Comparison of ENCODE assay signal across 26 cellular contexts in genomic region chr3:174159629-174160028, GRCh38.
A peak's percentile ranks its signal among the peaks of the same experiment; 100 is the strongest.
DNase-seq lines count a peak whose midpoint lies in the region; ATAC-seq, FAIRE-seq and TF ChIP-seq lines count a peak whose summit lies in the region.
"Had no signal": no experiment of that assay in that cellular context is flagged by ENCODE, and none has a peak within 500 bp of the region (broad histone marks: within the 10 kb centered on the region; RNA-seq: fewer than 3 reads in every experiment).

No MANE protein-coding gene starts in this region.

- intact Hi-C loops in right cardiac atrium (cut with DNase I) = no loop called here
- intact Hi-C loops in sigmoid colon (cut with DNase I) = no loop called here

- H3K27me3 ChIP-seq in HUES48 (ENCODE audit: control insufficient read depth, insufficient read depth, low read length) (no peaks in the 10 kb centered on the region), endodermal cell (ENCODE audit: control insufficient read depth, insufficient read depth, low read length, poor library complexity, severe bottlenecking) (no peaks in the 10 kb centered on the region), neural cell (ENCODE audit: insufficient read depth, low read depth, low read length) (no peaks in the 10 kb centered on the region), right cardiac atrium (ENCODE audit: control insufficient read depth, insufficient read depth) (no peaks in the 10 kb centered on the region), sigmoid colon (no peaks in the 10 kb centered on the region)
- H3K27me3 ChIP-seq: SJSA1 had no signal

- peaks cover 1% of the 10 kb centered on the region for H3K36me3 Mint-ChIP-seq in endodermal cell (ENCODE audit: low read depth)
- H3K36me3 Mint-ChIP-seq: CD8-positive, alpha-beta T cell; T-cell had no signal

- H3K36me3 ChIP-seq in HUES48 (ENCODE audit: control insufficient read depth, insufficient read depth, low read length) = no peaks in the 10 kb centered on the region
- no peaks in the 10 kb centered on the region for H3K36me3 ChIP-seq in endodermal cell (ENCODE audit: control insufficient read depth, insufficient read depth, low read length)
- H3K36me3 ChIP-seq in neural cell (ENCODE audit: insufficient read depth, low read length) = no peaks in the 10 kb centered on the region
- H3K36me3 ChIP-seq in sigmoid colon = no peaks in the 10 kb centered on the region
- H3K36me3 ChIP-seq: SJSA1 had no signal

- 26 to 33% methylated on average over 1 to 4 of the region's 4 CpGs for WGBS in endodermal cell (ENCODE audit: insufficient coverage in 1 of 2, insufficient read length in 1 of 2), 2 experiments
- WGBS in right cardiac atrium = 78% methylated on average over 4 of the region's 4 CpGs
- 61 to 81% methylated on average over 4 of the region's 4 CpGs for WGBS in sigmoid colon, 2 donors

- no peak overlapping the region for H3K27ac Mint-ChIP-seq in endodermal cell
- H3K27ac Mint-ChIP-seq: B cell; CD8-positive, alpha-beta T cell; T-cell had no signal

- no peak overlapping the region; the same call in 1 of the 2 replicates for H3K4me3 ChIP-seq in HUES48 (ENCODE audit: low read depth, low read length)
- H3K4me3 ChIP-seq in endodermal cell (ENCODE audit: low read length) = peak overlapping the region; percentile 28
- peak overlapping the region; percentile 6 for H3K4me3 ChIP-seq in neural cell (ENCODE audit: low read length)
- no peak overlapping the region for H3K4me3 ChIP-seq in right cardiac atrium (ENCODE audit: low read length)
- no peak overlapping the region for H3K4me3 ChIP-seq in sigmoid colon
- H3K4me3 ChIP-seq: PC-9, SJSA1 had no signal

- no peaks in the 10 kb centered on the region for H4K20me1 ChIP-seq in neural cell (ENCODE audit: insufficient read depth)

- H3F3A ChIP-seq in neural cell (ENCODE audit: insufficient read depth, low read length, poor library complexity, severe bottlenecking) = no peaks in the 10 kb centered on the region

- H3K9ac ChIP-seq in HUES48 (ENCODE audit: low read depth, low read length) (no peak overlapping the region), endodermal cell (ENCODE audit: extremely low read depth, low read length, poor library complexity, severe bottlenecking) (no peak overlapping the region), neural cell (ENCODE audit: low read length) (no peak overlapping the region)

- H3K9me3 ChIP-seq in HUES48 (ENCODE audit: control insufficient read depth, insufficient read depth, low read length) (peaks cover 12% of the 10 kb centered on the region; the same call in 1 of the 2 replicates), endodermal cell (ENCODE audit: control insufficient read depth, low read length) (peaks cover 12% of the 10 kb centered on the region), neural cell (ENCODE audit: low read length) (peaks cover 5% of the 10 kb centered on the region), right cardiac atrium (ENCODE audit: control insufficient read depth, low read length) (no peaks in the 10 kb centered on the region), sigmoid colon (peaks cover 0 to 6% (median 2%) of the 10 kb centered on the region in 4 donors)
- H3K9me3 ChIP-seq: SJSA1 had no signal

- peak; percentile 95 for FAIRE-seq in G401.6 (lab: Jason Lieb, UNC)
- FAIRE-seq: H1, HepG2 had no signal

- H3K9me3 Mint-ChIP-seq in endodermal cell = peaks cover 23% of the 10 kb centered on the region

- no peaks in the 10 kb centered on the region for H3K79me2 ChIP-seq in neural cell (replicated peaks; ENCODE audit: insufficient read depth, low read length)

- no peaks in the 10 kb centered on the region for H3K27me3 Mint-ChIP-seq in endodermal cell (ENCODE audit: insufficient read depth)
- H3K27me3 Mint-ChIP-seq: B cell, T-cell had no signal

- peak overlapping the region; percentile 14 for H3K27ac ChIP-seq in HUES48 (ENCODE audit: low read depth, low read length)
- H3K27ac ChIP-seq in endodermal cell (ENCODE audit: low read depth, low read length) = peak overlapping the region; percentile 1
- no peak overlapping the region for H3K27ac ChIP-seq in neural cell (ENCODE audit: low read length)
- no peak overlapping the region for H3K27ac ChIP-seq in right cardiac atrium (ENCODE audit: low read length)
- H3K27ac ChIP-seq in sigmoid colon = no peak overlapping the region
- H3K27ac ChIP-seq: C4-2B, PC-9, SJSA1 had no signal

- TF ChIP-seq EP300 in neural cell (conservative IDR thresholded peaks at IDR 0.05; ENCODE audit: poor library complexity, severe bottlenecking) (no peak), sigmoid colon (IDR thresholded peaks at IDR 0.05) (no peak)

- TF ChIP-seq CTCF in endodermal cell (conservative IDR thresholded peaks at IDR 0.05) = no peak
- TF ChIP-seq CTCF in neural cell (IDR thresholded peaks at IDR 0.05; ENCODE audit: poor library complexity, severe bottlenecking) = no peak
- no peak for TF ChIP-seq CTCF in sigmoid colon (IDR thresholded peaks at IDR 0.05)

- DNase-seq in endodermal cell (no peak), right cardiac atrium (no peak), sigmoid colon (no peak)
- DNase-seq: Caco-2; CD8-positive, alpha-beta T cell; Karpas-422; NCI-H1092; NCI-H1417 treated with DMSO at 0.1 percent for 48 hours; NCI-H1694 treated with DMSO at 0.1 percent for 48 hours; NCI-H2081; NCI-H2171 treated with DMSO at 0.1 percent for 48 hours; NCI-H446; NCI-H524 treated with DMSO at 0.1 percent for 48 hours; PC-9; T-cell had no signal

- H3K4me1 Mint-ChIP-seq in endodermal cell = peaks cover 14% of the 10 kb centered on the region
- H3K4me1 Mint-ChIP-seq: B cell, T-cell had no signal

- TF ChIP-seq RAD21 in neural cell (conservative IDR thresholded peaks at IDR 0.05) = no peak

- no peak for TF ChIP-seq POLR2A in sigmoid colon (IDR thresholded peaks at IDR 0.05)

- no peak overlapping the region for H3K4me3 Mint-ChIP-seq in endodermal cell
- H3K4me3 Mint-ChIP-seq: B cell; CD8-positive, alpha-beta T cell; T-cell had no signal

- peak overlapping the region; percentile 30 for H3K4me2 ChIP-seq in neural cell (ENCODE audit: low read length)
- H3K4me2 ChIP-seq: PC-9 had no signal

- H2AFZ ChIP-seq in neural cell (ENCODE audit: low read depth, low read length) = no peak overlapping the region
- H2AFZ ChIP-seq: PC-9 had no signal

- H3K9me2 ChIP-seq in neural cell (ENCODE audit: insufficient read depth, low read length) = no peaks in the 10 kb centered on the region

- H3K4me1 ChIP-seq in HUES48 (ENCODE audit: control insufficient read depth, insufficient read depth, low read length) (peaks cover 16% of the 10 kb centered on the region), endodermal cell (ENCODE audit: control insufficient read depth, insufficient read depth, low read length) (peaks cover 6% of the 10 kb centered on the region), right cardiac atrium (ENCODE audit: control insufficient read depth, insufficient read depth, low read length) (no peaks in the 10 kb centered on the region), sigmoid colon (no peaks in the 10 kb centered on the region)
- H3K4me1 ChIP-seq: Caco-2, SJSA1 had no signal

- ATAC-seq in HG03457 (IDR thresholded peaks at IDR 0.05; ENCODE audit: unreplicated experiment) (no peak), right cardiac atrium (no peak)
- ATAC-seq: CD8-positive, alpha-beta T cell; HCT116; HepG2; Right ventricle myocardium inferior; T-cell had no signal

TF ChIP-seq in neural cell, 6 proteins besides CTCF, POLR2A, EP300 and RAD21:
- TF ChIP-seq TAF1 (IDR thresholded peaks at IDR 0.05; ENCODE audit: low read depth) (no peak), POLR2AphosphoS5 (IDR thresholded peaks at IDR 0.05) (no peak), EZH2 (IDR thresholded peaks at IDR 0.05; ENCODE audit: borderline replicate concordance, insufficient read depth, low read length, poor library complexity, severe bottlenecking) (no peak), SMC3 (conservative IDR thresholded peaks at IDR 0.05; ENCODE audit: poor library complexity) (no peak), MXI1 (conservative IDR thresholded peaks at IDR 0.05; ENCODE audit: poor library complexity, severe bottlenecking) (no peak), REST (IDR thresholded peaks at IDR 0.05; ENCODE audit: borderline replicate concordance) (no peak)

Comparison
In these comparisons a context has a peak if more than half of its experiments do, and no peak if none do; other contexts are left out.
1. H3K27ac ChIP-seq: peak in HUES48 (single experiment) and endodermal cell (single experiment); none in neural cell (single experiment), right cardiac atrium (single experiment) and sigmoid colon (0 of 4).
2. H3K4me3 ChIP-seq: peak in endodermal cell (single experiment) and neural cell (single experiment); none in HUES48 (single experiment), right cardiac atrium (single experiment) and sigmoid colon (0 of 4).